ENCODE assay signal across 18 cellular contexts in the genomic region with DNA sequence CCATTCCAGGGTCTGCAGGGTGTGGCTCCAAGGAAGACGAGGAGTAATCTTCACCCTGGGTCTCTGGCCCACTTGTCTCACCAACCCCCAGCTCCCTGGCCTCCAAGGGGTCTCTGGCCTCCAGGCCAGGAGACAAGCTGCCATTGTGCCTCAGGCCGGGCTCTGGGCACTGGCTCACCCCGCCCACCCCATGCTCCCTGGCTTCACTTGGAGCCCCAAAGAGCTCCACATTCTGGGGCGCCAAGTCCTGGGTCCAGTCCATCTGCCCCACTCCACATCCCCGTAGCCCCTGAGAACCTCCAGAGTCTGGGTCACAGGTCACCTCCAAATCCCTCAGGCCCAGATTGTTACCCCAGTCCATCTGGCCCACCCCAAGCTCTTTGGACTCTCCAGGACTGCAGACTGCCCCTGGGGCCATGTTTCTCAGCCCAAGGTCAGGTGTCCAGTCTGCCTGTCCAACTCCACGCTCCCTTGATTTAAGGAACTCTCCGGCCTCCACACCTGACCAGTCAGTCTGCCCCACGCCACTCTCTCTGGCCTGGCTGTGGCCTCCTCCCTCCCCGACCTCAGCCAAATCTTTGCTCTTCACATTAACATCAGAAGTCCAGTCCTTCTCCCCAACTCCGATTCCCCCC. TPM values are rescaled to one million over a fixed set of nuclear protein-coding genes. Genes with fewer than 3 reads are reported as not detected.
DNase-seq lines count a peak whose midpoint lies in the region; ATAC-seq and TF ChIP-seq lines count a peak whose summit lies in the region.
"Had no signal": no experiment of that assay in that cellular context is flagged by ENCODE, and none has a peak within 500 bp of the region (broad histone marks: within the 10 kb centered on the region; RNA-seq: fewer than 3 reads in every experiment).

No MANE protein-coding gene starts in this region.

- POLR2A ChIA-PET in WTC11 (lab: Charles Lee), result interaction anchor here (0.5 to 0.7 kb wide), 5 partner anchors 14 to 138 kb away, joined by 3 to 4 read pairs (median 3); no protein-coding TSS in a partner anchor

- no peaks in the 10 kb centered on the region for H3K27me3 Mint-ChIP-seq in WTC11 (ENCODE audit: low read depth)
- H3K27me3 Mint-ChIP-seq: activated naive CD8-positive, alpha-beta T cell treated with anti-CD3 and anti-CD28 coated beads for 36 hours had no signal

- no peaks in the 10 kb centered on the region for H3K9me3 Mint-ChIP-seq in WTC11
- H3K9me3 Mint-ChIP-seq: activated naive CD8-positive, alpha-beta T cell treated with anti-CD3 and anti-CD28 coated beads for 36 hours had no signal

- no peak for ATAC-seq in WTC11
- ATAC-seq in upper lobe of right lung, result no peak
- ATAC-seq in GM18868 (IDR thresholded peaks at IDR 0.05; ENCODE audit: unreplicated experiment), result no peak
- ATAC-seq: heart right ventricle had no signal

- H3K4me3 Mint-ChIP-seq in WTC11, result no peak overlapping the region
- H3K4me3 Mint-ChIP-seq: activated naive CD8-positive, alpha-beta T cell treated with anti-CD3 and anti-CD28 coated beads for 36 hours had no signal

- peaks cover 64% of the 10 kb centered on the region for H3K36me3 ChIP-seq in osteoblast (ENCODE audit: insufficient read depth, low read length)
- peaks cover 38% of the 10 kb centered on the region for H3K36me3 ChIP-seq in upper lobe of right lung

- DNase-seq in WTC11 (ENCODE audit: low spot score), result no peak
- no peak for DNase-seq in epithelial cell of prostate (ENCODE audit: low read depth, low spot score)
- peak; percentile 77 for DNase-seq in osteoblast (ENCODE audit: insufficient read length, low spot score, missing footprints)
- DNase-seq in upper lobe of right lung, result peak; percentile 48
- DNase-seq in NCI-H526 (lab: John Stamatoyannopoulos, UW), result no peak
- DNase-seq in ACHN, result no peak
- DNase-seq: activated CD4-positive, alpha-beta T cell treated with anti-CD3 and anti-CD28 coated beads for 4 hours; activated naive CD8-positive, alpha-beta T cell treated with anti-CD3 and anti-CD28 coated beads for 36 hours; activated T-cell treated with anti-CD3 and anti-CD28 coated beads for 4 hours; heart right ventricle; MG63; SIG-M5; stimulated activated CD4-positive, alpha-beta T cell treated with anti-CD3 and anti-CD28 coated beads, Interleukin-2, amount 100 ng/mL, for 48 hours; stimulated activated CD8-positive, alpha-beta memory T cell treated with anti-CD3 and anti-CD28 coated beads, Interleukin-4, amount 100 ng/mL, for 48 hours; T-helper 9 cell had no signal

- peaks cover 35% of the 10 kb centered on the region for H3K4me1 ChIP-seq in osteoblast (ENCODE audit: insufficient read depth, low read length)
- H3K4me1 ChIP-seq in upper lobe of right lung, result peaks cover 83% of the 10 kb centered on the region

- intact Hi-C loops in upper lobe of right lung (cut with DNase I), result no loop called here

- no peaks in the 10 kb centered on the region for H3K27me3 ChIP-seq in osteoblast (ENCODE audit: insufficient read depth, low read length)
- no peaks in the 10 kb centered on the region for H3K27me3 ChIP-seq in upper lobe of right lung
- H3K27me3 ChIP-seq: BLaER1, heart right ventricle, MG63 had no signal

- H3K4me3 ChIP-seq in osteoblast (ENCODE audit: insufficient read depth, low read length) (no peak overlapping the region), upper lobe of right lung (no peak overlapping the region)
- H3K4me3 ChIP-seq: BLaER1, heart right ventricle, MG63 had no signal

- no peak overlapping the region for H3K4me2 ChIP-seq in osteoblast (ENCODE audit: insufficient read depth, low read length)
- H3K4me2 ChIP-seq: BLaER1 had no signal

- in situ Hi-C loops in ACHN (cut with HindIII; ENCODE audit: low pct_ligation_motif_present, low pct_unique_long_range_greater_than_20kb, low sequenced_read_pairs), result no loop called here

- H3K27ac ChIP-seq in epithelial cell of prostate (peak overlapping the region; percentile 78), osteoblast (ENCODE audit: low read depth, low read length) (no peak overlapping the region), upper lobe of right lung (peak overlapping the region; percentile 11)
- H3K27ac ChIP-seq: BLaER1 had no signal

- H3K9me3 ChIP-seq in osteoblast (ENCODE audit: low read depth, low read length) (no peaks in the 10 kb centered on the region), upper lobe of right lung (no peaks in the 10 kb centered on the region)
- H3K9me3 ChIP-seq: BLaER1, heart right ventricle, MG63 had no signal

- TF ChIP-seq CTCF in WTC11 (IDR thresholded peaks at IDR 0.05) (no peak), osteoblast (IDR thresholded peaks at IDR 0.05; ENCODE audit: extremely low read depth, low read depth, low read length) (no peak), upper lobe of right lung (IDR thresholded peaks at IDR 0.05) (no peak)

- no peak overlapping the region for H2AFZ ChIP-seq in osteoblast (ENCODE audit: low read length)

- peaks cover 68% of the 10 kb centered on the region for H4K20me1 ChIP-seq in osteoblast (ENCODE audit: insufficient read depth, low read length)

- H3K27ac Mint-ChIP-seq in WTC11, result peak overlapping the region; percentile 57
- H3K27ac Mint-ChIP-seq: activated naive CD8-positive, alpha-beta T cell treated with anti-CD3 and anti-CD28 coated beads for 36 hours had no signal

- peaks cover 30% of the 10 kb centered on the region for H3K4me1 Mint-ChIP-seq in WTC11

- H3K36me3 Mint-ChIP-seq in WTC11, result peaks cover 38% of the 10 kb centered on the region

- peaks cover 68% of the 10 kb centered on the region for H3K79me2 ChIP-seq in osteoblast (ENCODE audit: insufficient read depth, low read length)

- CTCF ChIA-PET in WTC11 (lab: Charles Lee), result interaction anchor here (0.9 to 1.3 kb wide), 2 partner anchors 30 to 37 kb away, joined by 3 to 5 read pairs; no protein-coding TSS in a partner anchor

TF ChIP-seq in WTC11, 78 proteins besides CTCF, POLR2A, EP300 and RAD21:
- no peak for TF ChIP-seq NR2C2 (CRISPR knock-in tag; IDR thresholded peaks at IDR 0.05)
- TF ChIP-seq, protein P1, sequence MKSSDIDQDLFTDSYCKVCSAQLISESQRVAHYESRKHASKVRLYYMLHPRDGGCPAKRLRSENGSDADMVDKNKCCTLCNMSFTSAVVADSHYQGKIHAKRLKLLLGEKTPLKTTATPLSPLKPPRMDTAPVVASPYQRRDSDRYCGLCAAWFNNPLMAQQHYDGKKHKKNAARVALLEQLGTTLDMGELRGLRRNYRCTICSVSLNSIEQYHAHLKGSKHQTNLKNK (CRISPR knock-in tag; IDR thresholded peaks at IDR 0.05), result no peak

RNA-seq across cellular contexts. Expression of a gene that starts 16.2 kb away (rescaled TPM):
- total RNA-seq in WTC11 (2021) (109 to 127 TPM (median 125 TPM) in 3 replicates), osteoblast (71.6 and 74.6 TPM in 2 replicates), upper lobe of right lung (189 TPM)

RNA-seq across cellular contexts. Expression of a gene that starts 27.1 kb away (rescaled TPM):
- 218 to 228 TPM (median 223 TPM) in 3 replicates for total RNA-seq in WTC11 (2021)
- total RNA-seq in osteoblast, result 55.4 and 58.0 TPM in 2 replicates
- total RNA-seq in upper lobe of right lung, result 64.7 TPM

RNA-seq across cellular contexts. Expression of a gene that starts 29.6 kb away (rescaled TPM):
- total RNA-seq in WTC11 (2021) (0.26 to 1.1 TPM (median 0.66 TPM) in 3 replicates), osteoblast (not detected in 2 replicates), upper lobe of right lung (not detected)
- total RNA-seq: activated naive CD8-positive, alpha-beta T cell treated with anti-CD3 and anti-CD28 coated beads for 36 hours; endothelial cell of umbilical vein had no signal

Comparison
In these comparisons a context has a peak if more than half of its experiments do, and no peak if none do; other contexts are left out.
1. DNase-seq: peak in osteoblast (single experiment) and upper lobe of right lung (single experiment); none in WTC11 (single experiment), epithelial cell of prostate (single experiment), NCI-H526 (0 of 2) and ACHN (single experiment).